7 cellular contexts compared by ENCODE assay signal in the genomic region with DNA sequence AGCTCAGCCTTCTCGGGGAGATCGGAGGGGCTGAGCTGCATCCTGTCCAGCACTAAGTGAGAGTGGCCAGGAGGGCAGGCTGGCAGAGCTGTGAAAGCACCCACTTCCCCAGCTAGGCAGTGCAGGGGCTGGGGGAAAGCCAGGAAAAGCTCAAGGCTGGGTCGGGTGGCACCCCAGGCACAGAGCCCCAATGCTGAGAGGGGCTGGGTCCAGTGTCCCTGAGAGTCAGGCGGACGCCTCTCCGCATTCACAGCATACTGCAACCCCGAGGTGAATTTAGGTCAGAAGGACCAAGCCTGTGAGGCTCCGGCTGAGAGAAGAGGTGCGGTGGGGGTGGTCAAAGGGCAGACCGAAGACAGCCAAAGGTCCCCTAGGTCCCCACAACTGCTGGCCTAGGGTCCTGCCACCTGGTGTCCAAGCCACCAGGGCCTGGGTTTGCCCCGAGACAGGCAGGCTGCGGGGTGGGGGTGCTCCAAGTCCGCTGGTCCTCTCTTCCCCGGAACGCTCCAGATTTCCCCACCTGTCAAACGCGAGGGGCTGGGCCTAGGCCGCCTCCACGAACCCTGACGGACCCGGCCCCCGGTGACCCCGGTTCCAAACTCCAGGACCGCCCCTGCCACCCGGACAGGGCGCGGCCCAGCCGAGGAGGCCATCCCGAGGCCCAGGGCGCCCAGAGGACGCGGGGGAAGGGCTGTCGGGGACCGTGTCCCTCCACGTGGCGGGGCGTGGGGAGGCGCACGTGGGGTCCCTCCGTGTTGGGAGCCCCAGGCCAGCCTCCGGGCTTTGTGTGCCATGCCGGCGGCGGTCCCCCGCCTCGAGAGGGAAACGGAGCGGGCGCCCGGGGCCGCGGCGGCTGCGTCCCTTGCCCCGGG. TPM values are rescaled to one million over a fixed set of nuclear protein-coding genes. Genes with fewer than 3 reads are reported as not detected.
DNase-seq lines count a peak whose midpoint lies in the region; ATAC-seq and TF ChIP-seq lines count a peak whose summit lies in the region.

No MANE protein-coding gene starts in this region.

- no peaks in the 10 kb centered on the region for H3K27me3 ChIP-seq in H7 (ENCODE audit: control insufficient read depth, insufficient read depth, low read length)
- H3K27me3 ChIP-seq in Loucy (ENCODE audit: insufficient read depth, low read length, poor library complexity, severe bottlenecking): no peaks in the 10 kb centered on the region
- no peaks in the 10 kb centered on the region for H3K27me3 ChIP-seq in heart right ventricle

- peak overlapping the region; percentile 96 for H3K4me3 ChIP-seq in H7 (ENCODE audit: insufficient read depth, low read depth, low read length)
- H3K4me3 ChIP-seq in Loucy (ENCODE audit: low read length, poor library complexity, severe bottlenecking): peak overlapping the region; percentile 76
- peak overlapping the region; percentile 89 to 100 (median 98) for H3K4me3 ChIP-seq in heart right ventricle
- H3K4me3 ChIP-seq in retinal pigment epithelial cell (ENCODE audit: low read length): peak overlapping the region; percentile 76

- intact Hi-C loops in heart right ventricle (cut with DNase I): no loop called here

- peak overlapping the region; percentile 86 for H3K27ac Mint-ChIP-seq in activated naive CD4-positive, alpha-beta T cell treated with anti-CD3 and anti-CD28 coated beads, Interleukin-2, amount 10 ng/mL, durations not matched to agents 7 days and 5 days

- in situ Hi-C loops in GM13977 (cut with MboI; ENCODE audit: low pct_unique_long_range_greater_than_20kb, low sequenced_read_pairs, unreplicated experiment): no loop called here

- no peaks in the 10 kb centered on the region for H4K20me1 ChIP-seq in Loucy (ENCODE audit: insufficient read depth, low read length, poor library complexity, severe bottlenecking)

- peaks cover 11% of the 10 kb centered on the region for H3K36me3 Mint-ChIP-seq in activated naive CD4-positive, alpha-beta T cell treated with anti-CD3 and anti-CD28 coated beads, Interleukin-2, amount 10 ng/mL, durations not matched to agents 7 days and 5 days

- peak overlapping the region; percentile 78 for H3K4me2 ChIP-seq in Loucy (ENCODE audit: low read depth, low read length, poor library complexity, severe bottlenecking)

- H2AFZ ChIP-seq in Loucy (ENCODE audit: low read length): peak overlapping the region; percentile 75

- H3F3A ChIP-seq in Loucy (ENCODE audit: low read depth): peaks cover 4% of the 10 kb centered on the region; the same call in 1 of the 2 replicates

- no peaks in the 10 kb centered on the region for H3K9me3 ChIP-seq in Loucy (ENCODE audit: insufficient read depth, low read depth, low read length)
- H3K9me3 ChIP-seq in heart right ventricle: no peaks in the 10 kb centered on the region

- H3K9me2 ChIP-seq in Loucy (replicated peaks; ENCODE audit: low read depth, low read length): no peaks in the 10 kb centered on the region

- CTCF ChIA-PET in activated naive CD4-positive, alpha-beta T cell treated with anti-CD3 and anti-CD28 coated beads, Interleukin-2, amount 10 ng/mL, durations not matched to agents 7 days and 5 days (lab: Charles Lee): interaction anchor here (0.6 to 0.9 kb wide), 3 partner anchors 19 to 153 kb away, joined by 3 read pairs; no protein-coding TSS in a partner anchor

- WGBS in heart right ventricle, 2 donors: 1% methylated on average over 54 to 55 of the region's 55 CpGs

- H3K36me3 ChIP-seq in H7 (replicated peaks; ENCODE audit: control insufficient read depth, insufficient read depth, low read length) (peaks cover 4% of the 10 kb centered on the region), Loucy (ENCODE audit: insufficient read depth, low read length) (no peaks in the 10 kb centered on the region), heart right ventricle (peaks cover 0 to 19% (median 0%) of the 10 kb centered on the region in 9 donors)

- no peaks in the 10 kb centered on the region for H3K27me3 Mint-ChIP-seq in activated naive CD4-positive, alpha-beta T cell treated with anti-CD3 and anti-CD28 coated beads, Interleukin-2, amount 10 ng/mL, durations not matched to agents 7 days and 5 days

- peak overlapping the region; percentile 89 for H3K9ac ChIP-seq in Loucy (ENCODE audit: low read depth, low read length, poor library complexity, severe bottlenecking)

- TF ChIP-seq CTCF in GM13977 (IDR thresholded peaks at IDR 0.05; ENCODE audit: extremely low read depth, insufficient read depth, missing control alignments) (no peak), Loucy (conservative IDR thresholded peaks at IDR 0.05; ENCODE audit: low read length) (0 out of 2 replicates have a peak, but pooled peaks have one; percentile 0), heart right ventricle (IDR thresholded peaks at IDR 0.05) (peak in 2 of 9 donors; percentile 9 to 17), retinal pigment epithelial cell (conservative IDR thresholded peaks at IDR 0.05; ENCODE audit: low read depth, low read length) (no peak)

- peaks cover 52% of the 10 kb centered on the region for H3K4me1 Mint-ChIP-seq in activated naive CD4-positive, alpha-beta T cell treated with anti-CD3 and anti-CD28 coated beads, Interleukin-2, amount 10 ng/mL, durations not matched to agents 7 days and 5 days

- peak overlapping the region; percentile 73 to 97 (median 92) for H3K27ac ChIP-seq in heart right ventricle

- peaks cover 30% of the 10 kb centered on the region for H3K79me2 ChIP-seq in Loucy (ENCODE audit: insufficient read depth, low read length)

- H3K4me3 Mint-ChIP-seq in activated naive CD4-positive, alpha-beta T cell treated with anti-CD3 and anti-CD28 coated beads, Interleukin-2, amount 10 ng/mL, durations not matched to agents 7 days and 5 days: peak overlapping the region; percentile 92

- no peaks in the 10 kb centered on the region for H3K9me3 Mint-ChIP-seq in activated naive CD4-positive, alpha-beta T cell treated with anti-CD3 and anti-CD28 coated beads, Interleukin-2, amount 10 ng/mL, durations not matched to agents 7 days and 5 days

- H3K4me1 ChIP-seq in Loucy (ENCODE audit: insufficient read depth, low read length, poor library complexity, severe bottlenecking) (peaks cover 19% of the 10 kb centered on the region), heart right ventricle (peaks cover 11 to 57% (median 28%) of the 10 kb centered on the region in 9 donors)

- DNase-seq in GM13977 (ENCODE audit: low spot score) (peak; percentile 41), H7 (peak; percentile 75), heart right ventricle (peak in 1 of 2 donors; percentile 34), retinal pigment epithelial cell (ENCODE audit: low read depth) (no peak), cortex of kidney (lab: John Stamatoyannopoulos, UW) (no peak)
- DNase-seq in activated naive CD4-positive, alpha-beta T cell treated with anti-CD3 and anti-CD28 coated beads, Interleukin-2, amount 10 ng/mL, durations not matched to agents 7 days and 5 days: peak; percentile 59

- ATAC-seq in heart right ventricle: peak; percentile 18 to 70 (median 34)

RNA-seq across cellular contexts. Expression of gene CAMKK2, which starts 0.5 kb away (rescaled TPM):
- 11.0 and 11.6 TPM in 2 replicates for total RNA-seq in H7 (2014; rRNA removed; shearing (Covaris generic))
- 10 to 100 TPM; 14.7 to 19.3 (median 16.1) TPM for total RNA-seq in heart right ventricle
- polyA plus RNA-seq in heart right ventricle: 10 to 100 TPM; 10.8 to 11.8 TPM

RNA-seq across cellular contexts. Expression of gene ANAPC5, which starts 56.2 kb away (rescaled TPM):
- 161 and 167 TPM in 2 replicates for total RNA-seq in H7 (2014; rRNA removed; shearing (Covaris generic))
- 10 to 100 TPM; 50.2 to 68.8 (median 55.8) TPM for total RNA-seq in heart right ventricle
- polyA plus RNA-seq in heart right ventricle: 10 to 100 TPM; 78.7 to 82.4 TPM

Comparison
In these comparisons a context has a peak if more than half of its experiments do, and no peak if none do; other contexts are left out.
1. DNase-seq: peak in GM13977 (single experiment), H7 (single experiment) and activated naive CD4-positive, alpha-beta T cell treated with anti-CD3 and anti-CD28 coated beads, Interleukin-2, amount 10 ng/mL, durations not matched to agents 7 days and 5 days (single experiment); none in retinal pigment epithelial cell (single experiment) and cortex of kidney (single experiment).
2. Peak in every context shown above with its lines, with median percentiles within 50 percentile points of each other: H3K4me3 ChIP-seq.